ENCODE assay signal across 9 cellular contexts in genomic region chr12:47900480-47901129, GRCh38. TPM values are rescaled to one million over a fixed set of nuclear protein-coding genes. Genes with fewer than 3 reads are reported as not detected.
A peak's percentile ranks its signal among the peaks of the same experiment; 100 is the strongest.
DNase-seq lines count a peak whose midpoint lies in the region; ATAC-seq and TF ChIP-seq lines count a peak whose summit lies in the region.
"Had no signal": no experiment of that assay in that cellular context is flagged by ENCODE, and none has a peak within 500 bp of the region (broad histone marks: within the 10 kb centered on the region; RNA-seq: fewer than 3 reads in every experiment).

No MANE protein-coding gene starts in this region.

- no peaks in the 10 kb centered on the region for H3K4me1 ChIP-seq in mesendoderm (ENCODE audit: control insufficient read depth, low read depth, low read length)
- H3K4me1 ChIP-seq in ovary (ENCODE audit: insufficient read depth): peaks cover 11% of the 10 kb centered on the region

- no peak overlapping the region for H3K27ac Mint-ChIP-seq in activated CD8-positive, alpha-beta T cell treated with anti-CD3 and anti-CD28 coated beads, Interleukin-2, amount 10 ng/mL, durations not matched to agents 7 days and 5 days

- TF ChIP-seq EP300 in ovary (IDR thresholded peaks at IDR 0.05): no peak

- no peak overlapping the region for H4K5ac ChIP-seq in mesendoderm (ENCODE audit: low read length)

- POLR2A ChIA-PET in activated CD8-positive, alpha-beta T cell treated with anti-CD3 and anti-CD28 coated beads, Interleukin-2, amount 10 ng/mL, durations not matched to agents 7 days and 5 days (lab: Charles Lee): interaction anchor here (0.8 to 2.3 kb wide), 3 partner anchors 11 to 782 kb away, joined by 3 to 13 read pairs (median 3); partner anchors contain the start of gene KANSL2

- no peak overlapping the region for H2AK5ac ChIP-seq in mesendoderm (ENCODE audit: low read length)

- CTCF ChIA-PET in activated CD8-positive, alpha-beta T cell treated with anti-CD3 and anti-CD28 coated beads, Interleukin-2, amount 10 ng/mL, durations not matched to agents 7 days and 5 days (lab: Charles Lee): interaction anchor here (1.1 to 7.7 kb wide), 7 partner anchors 8 to 63 kb away, joined by 3 to 55 read pairs (median 4); partner anchors contain the start of gene TMEM106C

- H3K36me3 Mint-ChIP-seq in activated CD8-positive, alpha-beta T cell treated with anti-CD3 and anti-CD28 coated beads, Interleukin-2, amount 10 ng/mL, durations not matched to agents 7 days and 5 days (ENCODE audit: low read depth): peaks cover 35% of the 10 kb centered on the region

- H3K36me3 ChIP-seq in mesendoderm (ENCODE audit: control insufficient read depth, insufficient read depth, low read length) (no peaks in the 10 kb centered on the region), ovary (no peaks in the 10 kb centered on the region)

- DNase-seq in GF-D8 (lab: John Stamatoyannopoulos, UW) (peak; percentile 18), mesendoderm (peak; percentile 88), SK-N-DZ (ENCODE audit: low spot score) (no peak), T-helper 9 cell (no peak), ovary (no peak), hippocampal formation (lab: John Stamatoyannopoulos, UW) (no peak)
- DNase-seq in activated CD8-positive, alpha-beta T cell treated with anti-CD3 and anti-CD28 coated beads, Interleukin-2, amount 10 ng/mL, durations not matched to agents 7 days and 5 days: no peak

- H3K27me3 Mint-ChIP-seq in activated CD8-positive, alpha-beta T cell treated with anti-CD3 and anti-CD28 coated beads, Interleukin-2, amount 10 ng/mL, durations not matched to agents 7 days and 5 days (ENCODE audit: low read depth): peaks cover 1% of the 10 kb centered on the region

- H3K4ac ChIP-seq in mesendoderm (ENCODE audit: low read depth, low read length): no peak overlapping the region

- H3K9me3 Mint-ChIP-seq in activated CD8-positive, alpha-beta T cell treated with anti-CD3 and anti-CD28 coated beads, Interleukin-2, amount 10 ng/mL, durations not matched to agents 7 days and 5 days (ENCODE audit: insufficient read depth): no peaks in the 10 kb centered on the region

- H3K79me2 ChIP-seq in mesendoderm (ENCODE audit: control insufficient read depth, insufficient read depth, low read length): no peaks in the 10 kb centered on the region

- no peak for TF ChIP-seq CTCF in ovary (IDR thresholded peaks at IDR 0.05)

- intact Hi-C loops in ovary (cut with DNase I): no loop called here

- no peak overlapping the region for H2BK5ac ChIP-seq in mesendoderm (ENCODE audit: low read length)

- H3K4me2 ChIP-seq in mesendoderm (ENCODE audit: low read length): no peak overlapping the region

- no peak overlapping the region for H2BK15ac ChIP-seq in mesendoderm (replicated peaks; ENCODE audit: low read depth)

- H3K56ac ChIP-seq in mesendoderm (ENCODE audit: low read length): no peak overlapping the region

- H3K27me3 ChIP-seq in mesendoderm (ENCODE audit: insufficient read depth, low read length, poor library complexity) (peaks cover 7% of the 10 kb centered on the region), ovary (no peaks in the 10 kb centered on the region)

- no peak overlapping the region for H3K4me3 ChIP-seq in mesendoderm (ENCODE audit: low read length)
- no peak overlapping the region for H3K4me3 ChIP-seq in ovary

- no CpG with 5 or more reads among the region's 7 CpGs for WGBS in mesendoderm (ENCODE audit: extremely low coverage, insufficient coverage, low lambda C conversion rate)
- WGBS in ovary, 3 donors: 76 to 83% (median 80%) methylated on average over 7 of the region's 7 CpGs

- TF ChIP-seq POLR2A in ovary (IDR thresholded peaks at IDR 0.05): no peak

- peak; percentile 33 for ATAC-seq in HG03175 (IDR thresholded peaks at IDR 0.05; ENCODE audit: unreplicated experiment)
- no peak for ATAC-seq in activated CD8-positive, alpha-beta T cell treated with anti-CD3 and anti-CD28 coated beads, Interleukin-2, amount 10 ng/mL, durations not matched to agents 7 days and 5 days

- H3K9me3 ChIP-seq in ovary: no peaks in the 10 kb centered on the region

- no peaks in the 10 kb centered on the region for H3K79me1 ChIP-seq in mesendoderm (ENCODE audit: low read length)

- H3K9ac ChIP-seq in mesendoderm (ENCODE audit: low read length): no peak overlapping the region

- H3K23ac ChIP-seq in mesendoderm (ENCODE audit: low read length): no peak overlapping the region

- no peak overlapping the region for H4K8ac ChIP-seq in mesendoderm (ENCODE audit: low read depth, low read length)

- H3K4me1 Mint-ChIP-seq in activated CD8-positive, alpha-beta T cell treated with anti-CD3 and anti-CD28 coated beads, Interleukin-2, amount 10 ng/mL, durations not matched to agents 7 days and 5 days (ENCODE audit: low read depth): peaks cover 88% of the 10 kb centered on the region

- H3K27ac ChIP-seq in mesendoderm (ENCODE audit: low read depth, low read length) (no peak overlapping the region), ovary (no peak overlapping the region)

- no peak overlapping the region for H3K18ac ChIP-seq in mesendoderm (ENCODE audit: low read length)

- peak overlapping the region; percentile 0 for H3K4me3 Mint-ChIP-seq in activated CD8-positive, alpha-beta T cell treated with anti-CD3 and anti-CD28 coated beads, Interleukin-2, amount 10 ng/mL, durations not matched to agents 7 days and 5 days

- H2BK120ac ChIP-seq in mesendoderm (ENCODE audit: low read depth, low read length): no peak overlapping the region

RNA-seq across cellular contexts. Expression of gene VDR, which starts 4.2 kb away (rescaled TPM):
- total RNA-seq in activated CD8-positive, alpha-beta T cell treated with anti-CD3 and anti-CD28 coated beads, Interleukin-2, amount 10 ng/mL, durations not matched to agents 7 days and 5 days: 10 to 100 TPM; 13.2 to 14.5 TPM
- 0.31 TPM for polyA plus RNA-seq in mesendoderm (2013, experiment 1 of 2)
- 0.25 TPM for polyA plus RNA-seq in mesendoderm (2013, experiment 2 of 2)
- polyA plus RNA-seq in SK-N-DZ (2014; cell fraction: cytosol; rRNA removed): not detected in 2 replicates
- polyA plus RNA-seq in SK-N-DZ (2014; cell fraction: nucleus; rRNA removed): not detected in 2 replicates
- 1 to 10 TPM in 5 of 7 donors, under 1 TPM in 2; 0.71 to 2.7 (median 1.1) TPM for total RNA-seq in ovary
- polyA plus RNA-seq in ovary: 1 to 10 TPM in 1 of 2 donors, under 1 TPM in 1; 0.31 to 1.1 TPM
- total RNA-seq: temporal lobe had no signal

Comparison
In these comparisons a context has a peak if more than half of its experiments do, and no peak if none do; other contexts are left out.
1. DNase-seq: peak in GF-D8 (single experiment) and mesendoderm (single experiment); none in activated CD8-positive, alpha-beta T cell treated with anti-CD3 and anti-CD28 coated beads, Interleukin-2, amount 10 ng/mL, durations not matched to agents 7 days and 5 days (single experiment), SK-N-DZ (single experiment), T-helper 9 cell (single experiment), ovary (0 of 5) and hippocampal formation (0 of 2).